In genomic region chr3:184315871-184316661, GRCh38 we compare ENCODE assay signal across 9 cellular contexts. TPM values are rescaled to one million over a fixed set of nuclear protein-coding genes. Genes with fewer than 3 reads are reported as not detected.
DNase-seq lines count a peak whose midpoint lies in the region; ATAC-seq, FAIRE-seq and TF ChIP-seq lines count a peak whose summit lies in the region.
"Had no signal": no experiment of that assay in that cellular context is flagged by ENCODE, and none has a peak within 500 bp of the region (broad histone marks: within the 10 kb centered on the region; RNA-seq: fewer than 3 reads in every experiment).

No MANE protein-coding gene starts in this region.

- H3K4me1 ChIP-seq in endothelial cell of umbilical vein (ENCODE audit: control insufficient read depth, extremely low read depth, insufficient read depth, low read length) (peaks cover 44% of the 10 kb centered on the region), pancreas (peaks cover 27 to 38% (median 30%) of the 10 kb centered on the region in 3 donors)

- H3K36me3 ChIP-seq in endothelial cell of umbilical vein (ENCODE audit: control insufficient read depth in 2 of 2, extremely low read depth in 1 of 2, insufficient read depth in 2 of 2, low read length in 2 of 2) (peaks cover 17% of the 10 kb centered on the region in 2 experiments), pancreas (peaks cover 0 to 7% (median 5%) of the 10 kb centered on the region in 3 donors)

- no peaks in the 10 kb centered on the region for H3K27me3 ChIP-seq in endothelial cell of umbilical vein (ENCODE audit: control insufficient read depth in 2 of 2, insufficient read depth in 2 of 2, low read length in 2 of 2)
- no peaks in the 10 kb centered on the region for H3K27me3 ChIP-seq in pancreas

- H3K9me3 ChIP-seq in endothelial cell of umbilical vein (replicated peaks; ENCODE audit: control insufficient read depth, insufficient read depth, low read length) (no peaks in the 10 kb centered on the region), pancreas (no peaks in the 10 kb centered on the region)

- peaks cover 59% of the 10 kb centered on the region for H3K79me2 ChIP-seq in endothelial cell of umbilical vein (ENCODE audit: control insufficient read depth, insufficient read depth, low read length)

- no peak for TF ChIP-seq POLR2A in endothelial cell of umbilical vein (IDR thresholded peaks at IDR 0.05; ENCODE audit: low read depth, low read length)

- peak overlapping the region; percentile 84 for H3K4me2 ChIP-seq in endothelial cell of umbilical vein (ENCODE audit: insufficient read depth, low read length)

- H3K9ac ChIP-seq in endothelial cell of umbilical vein (replicated peaks; ENCODE audit: extremely low read depth, insufficient read depth, low read length) = peak overlapping the region; percentile 82

- no peak overlapping the region for H3K27ac ChIP-seq in endothelial cell of umbilical vein (ENCODE audit: insufficient read depth, low read depth, low read length)
- H3K27ac ChIP-seq in pancreas = peak overlapping the region; percentile 89 to 94 (median 91)

- POLR2A ChIA-PET in endothelial cell of umbilical vein (lab: Charles Lee) = interaction anchor here (0.8 to 1.5 kb wide), 3 partner anchors 17 to 46 kb away, joined by 3 to 5 read pairs (median 3); partner anchors contain the start of genes CLCN2, FAM131A and POLR2H

- TF ChIP-seq CTCF in GM12864 (IDR thresholded peaks at IDR 0.05; ENCODE audit: low read depth, low read length, missing control alignments) (no peak), endothelial cell of umbilical vein (IDR thresholded peaks at IDR 0.05; ENCODE audit: extremely low read depth in 1 of 2, insufficient read depth in 1 of 2, low read depth in 1 of 2, low read length in 2 of 2) (no peak), pancreas (IDR thresholded peaks at IDR 0.05) (no peak)

- 9 to 16% methylated on average over 14 to 16 of the region's 16 CpGs for WGBS in pancreas, 2 donors

- BruUV-seq in endothelial cell of umbilical vein (replicated peaks; lab: Mats Ljungman, UMichigan) = no TSS peak

- intact Hi-C loops in endothelial cell of umbilical vein (cut with micrococcal nuclease) = loop anchor here (1.0 kb wide), 2 partner anchors 16 to 46 kb away; no protein-coding TSS in a partner anchor
- intact Hi-C loops in pancreas (cut with DNase I) = no loop called here

- no peak for DNase-seq in GM12864 (ENCODE audit: low read depth)
- peak; percentile 30 for DNase-seq in RPMI8226
- no peak for DNase-seq in endothelial cell of umbilical vein (ENCODE audit: low read depth, low spot score)
- DNase-seq in pancreas = peak in 2 of 6 donors; percentile 23 to 48
- no peak for DNase-seq in midbrain (lab: John Stamatoyannopoulos, UW)
- DNase-seq in Kasumi-1 (lab: John Stamatoyannopoulos, UW) = no peak
- DNase-seq in NCI-H2107 treated with DMSO at 0.1 percent for 48 hours (lab: John Stamatoyannopoulos, UW; ENCODE audit: unreplicated experiment) = no peak
- DNase-seq in stimulated activated CD4-positive, alpha-beta T cell treated with anti-CD3 and anti-CD28 coated beads, Interleukin-12 subunit alpha, Interleukin-12 subunit beta, amount 100 ng/mL, for 4 hours = no peak

- H2AFZ ChIP-seq in endothelial cell of umbilical vein (ENCODE audit: low read depth, low read length) = no peak overlapping the region

- peak overlapping the region; percentile 90 for H3K4me3 ChIP-seq in GM12864 (ENCODE audit: low read depth, low read length)
- peak overlapping the region; percentile 36 to 84 (median 59) for H3K4me3 ChIP-seq in endothelial cell of umbilical vein (replicated peaks in 1 of 3; ENCODE audit: insufficient read depth in 1 of 3, low read depth in 1 of 3, low read length in 3 of 3)
- H3K4me3 ChIP-seq in pancreas = peak overlapping the region; percentile 83 to 94 (median 88)

- CTCF ChIA-PET in endothelial cell of umbilical vein (lab: Charles Lee) = interaction anchor here (0.9 to 1.1 kb wide), 2 partner anchors 11 to 22 kb away, joined by 3 to 4 read pairs; partner anchors contain the start of gene FAM131A

- ATAC-seq in pancreas = no peak

- H4K20me1 ChIP-seq in endothelial cell of umbilical vein (replicated peaks; ENCODE audit: control insufficient read depth, extremely low read depth, insufficient read depth, low read length) = peaks cover 3% of the 10 kb centered on the region

- no peak for FAIRE-seq in endothelial cell of umbilical vein (lab: Jason Lieb, UNC)
- no peak for FAIRE-seq in pancreas (lab: Jason Lieb, UNC)

- dilution Hi-C loops in endothelial cell of umbilical vein (cut with MboI; ENCODE audit: extremely low pct_ligation_motif_present, low sequenced_read_pairs) = no loop called here

- no peaks in the 10 kb centered on the region for H3K9me1 ChIP-seq in endothelial cell of umbilical vein (replicated peaks; ENCODE audit: control insufficient read depth, extremely low read depth, insufficient read depth, low read length)

TF ChIP-seq in endothelial cell of umbilical vein, 7 proteins besides CTCF, POLR2A, EP300 and RAD21:
- no peak for TF ChIP-seq FOS (IDR thresholded peaks at IDR 0.05; ENCODE audit: borderline replicate concordance, insufficient read depth, low read length)
- no peak for TF ChIP-seq MYC (IDR thresholded peaks at IDR 0.05; ENCODE audit: low read depth, low read length)
- TF ChIP-seq JUN (IDR thresholded peaks at IDR 0.05; ENCODE audit: borderline replicate concordance, insufficient read depth, insufficient read length, low read depth) = no peak
- no peak for TF ChIP-seq EZH2 (IDR thresholded peaks at IDR 0.05; ENCODE audit: borderline replicate concordance, low read depth, low read length, severe bottlenecking)
- TF ChIP-seq POLR2AphosphoS5 (IDR thresholded peaks at IDR 0.05; ENCODE audit: insufficient read depth, low read depth, low read length) = no peak
- TF ChIP-seq, protein P1, sequence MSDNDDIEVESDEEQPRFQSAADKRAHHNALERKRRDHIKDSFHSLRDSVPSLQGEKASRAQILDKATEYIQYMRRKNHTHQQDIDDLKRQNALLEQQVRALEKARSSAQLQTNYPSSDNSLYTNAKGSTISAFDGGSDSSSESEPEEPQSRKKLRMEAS (IDR thresholded peaks at IDR 0.05; ENCODE audit: insufficient read depth, insufficient read length) = no peak
- TF ChIP-seq GATA2 (IDR thresholded peaks at IDR 0.05; ENCODE audit: insufficient read depth, insufficient read length, low read depth, low read length) = no peak

RNA-seq across cellular contexts. Expression of gene EIF4G1, which starts 1.7 kb away (rescaled TPM):
- total RNA-seq in endothelial cell of umbilical vein (524 and 532 TPM in 2 replicates), pancreas (100 to 1,000 TPM; 118 to 207 (median 178) TPM)
- polyA plus RNA-seq in endothelial cell of umbilical vein (355 and 401 TPM in 2 replicates), pancreas (100 to 1,000 TPM; 159 to 163 TPM)
- polyA plus RNA-seq in endothelial cell of umbilical vein (2011; cell fraction: cytosol; rRNA removed) = 305 and 332 TPM in 2 replicates
- polyA plus RNA-seq in endothelial cell of umbilical vein (2011; cell fraction: nucleus; rRNA removed) = 513 and 525 TPM in 2 replicates
- polyA plus RNA-seq in endothelial cell of umbilical vein (2012) = 236 and 329 TPM in 2 replicates
- 474 and 526 TPM in 2 replicates for polyA minus RNA-seq in endothelial cell of umbilical vein
- polyA minus RNA-seq in endothelial cell of umbilical vein (2011; cell fraction: cytosol; rRNA and poly(A)+ RNA removed) = 242 TPM
- 207 and 228 TPM in 2 replicates for polyA minus RNA-seq in endothelial cell of umbilical vein (2011; cell fraction: nucleus; rRNA and poly(A)+ RNA removed)

RNA-seq across cellular contexts. Expression of gene PSMD2, which starts 17.0 kb away (rescaled TPM):
- total RNA-seq in endothelial cell of umbilical vein (400 and 435 TPM in 2 replicates), pancreas (10 to 100 TPM; 38.4 to 89.6 (median 54.1) TPM)
- polyA plus RNA-seq in endothelial cell of umbilical vein (358 and 414 TPM in 2 replicates), pancreas (10 to 100 TPM; 39.1 to 78.7 TPM)
- polyA plus RNA-seq in endothelial cell of umbilical vein (2011; cell fraction: cytosol; rRNA removed) = 266 and 278 TPM in 2 replicates
- 416 and 477 TPM in 2 replicates for polyA plus RNA-seq in endothelial cell of umbilical vein (2011; cell fraction: nucleus; rRNA removed)
- polyA plus RNA-seq in endothelial cell of umbilical vein (2012) = 316 and 537 TPM in 2 replicates
- polyA minus RNA-seq in endothelial cell of umbilical vein = 564 and 571 TPM in 2 replicates
- polyA minus RNA-seq in endothelial cell of umbilical vein (2011; cell fraction: cytosol; rRNA and poly(A)+ RNA removed) = 395 TPM
- polyA minus RNA-seq in endothelial cell of umbilical vein (2011; cell fraction: nucleus; rRNA and poly(A)+ RNA removed) = 166 and 239 TPM in 2 replicates

RNA-seq across cellular contexts. Expression of gene FAM131A, which starts 21.3 kb away (rescaled TPM):
- total RNA-seq in endothelial cell of umbilical vein (19.9 and 26.8 TPM in 2 replicates), pancreas (1 to 10 TPM; 4.0 to 7.9 (median 6.4) TPM)
- polyA plus RNA-seq in endothelial cell of umbilical vein (29.9 and 34.1 TPM in 2 replicates), pancreas (10 to 100 TPM; 12.7 to 22.5 TPM)
- polyA plus RNA-seq in endothelial cell of umbilical vein (2011; cell fraction: cytosol; rRNA removed) = 22.5 and 34.2 TPM in 2 replicates
- 27.8 and 36.3 TPM in 2 replicates for polyA plus RNA-seq in endothelial cell of umbilical vein (2011; cell fraction: nucleus; rRNA removed)
- 15.8 and 22.6 TPM in 2 replicates for polyA plus RNA-seq in endothelial cell of umbilical vein (2012)
- 19.1 and 21.9 TPM in 2 replicates for polyA minus RNA-seq in endothelial cell of umbilical vein
- polyA minus RNA-seq in endothelial cell of umbilical vein (2011; cell fraction: cytosol; rRNA and poly(A)+ RNA removed) = 10.8 TPM
- 12.3 and 12.8 TPM in 2 replicates for polyA minus RNA-seq in endothelial cell of umbilical vein (2011; cell fraction: nucleus; rRNA and poly(A)+ RNA removed)

RNA-seq across cellular contexts. Expression of gene ECE2, which starts 40.2 kb away (rescaled TPM):
- not detected in 2 replicates for total RNA-seq in endothelial cell of umbilical vein
- polyA plus RNA-seq in endothelial cell of umbilical vein = not detected in 2 replicates
- polyA plus RNA-seq in endothelial cell of umbilical vein (2011; cell fraction: cytosol; rRNA removed) = not detected in 2 replicates
- not detected in 2 replicates for polyA plus RNA-seq in endothelial cell of umbilical vein (2011; cell fraction: nucleus; rRNA removed)
- polyA plus RNA-seq in endothelial cell of umbilical vein (2012) = not detected in 2 replicates
- not detected in 2 replicates for polyA minus RNA-seq in endothelial cell of umbilical vein
- not detected for polyA minus RNA-seq in endothelial cell of umbilical vein (2011; cell fraction: cytosol; rRNA and poly(A)+ RNA removed)
- polyA minus RNA-seq in endothelial cell of umbilical vein (2011; cell fraction: nucleus; rRNA and poly(A)+ RNA removed) = not detected in 2 replicates
- total RNA-seq in pancreas = 10 to 100 TPM in 1 of 6 donors, 1 to 10 TPM in 5; 6.3 to 12.1 (median 8.8) TPM
- polyA plus RNA-seq in pancreas = 10 to 100 TPM in 1 of 2 donors, 1 to 10 TPM in 1; 7.7 to 25.4 TPM
- total RNA-seq: T-helper 2 cell treated with Interferon-gamma antibody and Interleukin-4, amounts not matched to agents 100 ng/mL and 5 ng/mL, for 36 hours had no signal

RNA-seq across cellular contexts. Expression of gene CLCN2, which starts 45.3 kb away (rescaled TPM):
- total RNA-seq in endothelial cell of umbilical vein (6.5 and 9.9 TPM in 2 replicates), pancreas (1 to 10 TPM; 4.9 to 9.2 (median 6.2) TPM)
- polyA plus RNA-seq in endothelial cell of umbilical vein (3.5 and 4.9 TPM in 2 replicates), pancreas (10 to 100 TPM; 22.2 to 25.5 TPM)
- 2.6 TPM in 2 replicates for polyA plus RNA-seq in endothelial cell of umbilical vein (2011; cell fraction: cytosol; rRNA removed)
- 15.3 and 20.5 TPM in 2 replicates for polyA plus RNA-seq in endothelial cell of umbilical vein (2011; cell fraction: nucleus; rRNA removed)
- polyA plus RNA-seq in endothelial cell of umbilical vein (2012) = 2.4 and 2.8 TPM in 2 replicates
- 7.2 and 8.3 TPM in 2 replicates for polyA minus RNA-seq in endothelial cell of umbilical vein
- polyA minus RNA-seq in endothelial cell of umbilical vein (2011; cell fraction: cytosol; rRNA and poly(A)+ RNA removed) = 5.6 TPM
- polyA minus RNA-seq in endothelial cell of umbilical vein (2011; cell fraction: nucleus; rRNA and poly(A)+ RNA removed) = 10.1 and 10.5 TPM in 2 replicates
